In the genomic region with DNA sequence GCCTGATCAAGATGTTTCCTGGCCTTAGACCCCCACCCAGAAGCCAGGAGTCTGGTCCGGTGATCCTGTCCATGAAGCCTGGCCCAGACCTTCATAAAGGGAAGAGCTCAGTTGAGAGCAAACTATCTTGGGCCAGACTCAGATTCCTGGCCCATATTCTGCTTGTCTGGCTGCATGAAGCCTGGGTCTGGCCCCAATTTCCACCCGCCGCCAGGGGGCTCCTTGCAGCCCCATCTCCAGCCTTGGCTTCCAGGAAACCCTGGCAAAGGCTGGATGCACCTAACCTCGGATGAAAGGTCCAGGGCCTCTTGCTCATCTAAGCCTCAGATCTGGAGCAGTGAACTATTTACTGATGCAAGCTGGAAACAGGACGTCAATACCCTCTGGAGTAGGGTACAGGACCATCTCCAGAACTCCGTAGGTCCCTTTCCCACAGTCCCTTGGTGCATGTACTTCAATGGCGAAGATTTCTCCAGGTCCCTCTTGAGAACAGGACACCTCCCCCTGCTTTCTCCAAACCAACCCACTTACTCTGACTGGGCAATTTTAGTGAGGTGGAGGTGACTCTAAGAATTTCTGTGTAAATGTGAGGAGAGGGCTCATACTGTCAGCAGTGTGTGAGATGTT, we compare ENCODE assay signal across 8 cellular contexts. TPM values are rescaled to one million over a fixed set of nuclear protein-coding genes. Genes with fewer than 3 reads are reported as not detected.
A peak's percentile ranks its signal among the peaks of the same experiment; 100 is the strongest.
DNase-seq lines count a peak whose midpoint lies in the region; ATAC-seq lines count a peak whose summit lies in the region.

No MANE protein-coding gene starts in this region.

- peaks cover 3% of the 10 kb centered on the region for H3K36me3 Mint-ChIP-seq in activated naive CD8-positive, alpha-beta T cell treated with anti-CD3 and anti-CD28 coated beads, Interleukin-2, amount 10 ng/mL, durations not matched to agents 7 days and 5 days

- H3K27me3 Mint-ChIP-seq in activated naive CD8-positive, alpha-beta T cell treated with anti-CD3 and anti-CD28 coated beads, Interleukin-2, amount 10 ng/mL, durations not matched to agents 7 days and 5 days: peaks cover 91% of the 10 kb centered on the region

- POLR2A ChIA-PET in activated naive CD8-positive, alpha-beta T cell treated with anti-CD3 and anti-CD28 coated beads, Interleukin-2, amount 10 ng/mL, durations not matched to agents 7 days and 5 days (lab: Charles Lee): no interaction called here

- peak; percentile 22 to 27 for DNase-seq in NOMO-1 (lab: John Stamatoyannopoulos, UW; ENCODE audit: unreplicated experiment in 2 of 2)
- no peak for DNase-seq in NOMO-1 treated with dmso at 0.1 percent for 144 hours (lab: John Stamatoyannopoulos, UW; ENCODE audit: unreplicated experiment)
- peak; percentile 93 for DNase-seq in HuH-7 (ENCODE audit: low spot score)
- DNase-seq in activated naive CD8-positive, alpha-beta T cell treated with anti-CD3 and anti-CD28 coated beads, Interleukin-2, amount 10 ng/mL, durations not matched to agents 7 days and 5 days: peak; percentile 56
- DNase-seq in lung microvascular endothelial cell (ENCODE audit: low read depth in 2 of 2): peak; percentile 60 to 64
- DNase-seq in OCI-M2 (lab: John Stamatoyannopoulos, UW; ENCODE audit: unreplicated experiment): no peak

- ATAC-seq in activated naive CD8-positive, alpha-beta T cell treated with anti-CD3 and anti-CD28 coated beads, Interleukin-2, amount 10 ng/mL, durations not matched to agents 7 days and 5 days (ENCODE audit: low read depth): no peak
- ATAC-seq in HG02973 (IDR thresholded peaks at IDR 0.05; ENCODE audit: unreplicated experiment) (no peak), GM21717 (IDR thresholded peaks at IDR 0.05; ENCODE audit: unreplicated experiment) (no peak)

- no peak overlapping the region for H3K27ac Mint-ChIP-seq in activated naive CD8-positive, alpha-beta T cell treated with anti-CD3 and anti-CD28 coated beads, Interleukin-2, amount 10 ng/mL, durations not matched to agents 7 days and 5 days

- peaks cover 30% of the 10 kb centered on the region for H3K4me1 Mint-ChIP-seq in activated naive CD8-positive, alpha-beta T cell treated with anti-CD3 and anti-CD28 coated beads, Interleukin-2, amount 10 ng/mL, durations not matched to agents 7 days and 5 days

- no peaks in the 10 kb centered on the region for H3K9me3 Mint-ChIP-seq in activated naive CD8-positive, alpha-beta T cell treated with anti-CD3 and anti-CD28 coated beads, Interleukin-2, amount 10 ng/mL, durations not matched to agents 7 days and 5 days

- H3K4me3 Mint-ChIP-seq in activated naive CD8-positive, alpha-beta T cell treated with anti-CD3 and anti-CD28 coated beads, Interleukin-2, amount 10 ng/mL, durations not matched to agents 7 days and 5 days: no peak overlapping the region

RNA-seq across cellular contexts. Expression of gene FOXL2, which starts 5.6 kb away (rescaled TPM):
- total RNA-seq in activated naive CD8-positive, alpha-beta T cell treated with anti-CD3 and anti-CD28 coated beads, Interleukin-2, amount 10 ng/mL, durations not matched to agents 7 days and 5 days: not detected
- under 0.01 TPM in 1 of 2 replicates, not detected in the other for total RNA-seq in lung microvascular endothelial cell

RNA-seq across cellular contexts. Expression of gene FOXL2NB, which starts 5.6 kb away (rescaled TPM):
- total RNA-seq in activated naive CD8-positive, alpha-beta T cell treated with anti-CD3 and anti-CD28 coated beads, Interleukin-2, amount 10 ng/mL, durations not matched to agents 7 days and 5 days: not detected
- total RNA-seq in lung microvascular endothelial cell: not detected in 2 replicates

Comparison
In these comparisons a context has a peak if more than half of its experiments do, and no peak if none do; other contexts are left out.
1. DNase-seq: peak in NOMO-1 (2 of 2), HuH-7 (single experiment), activated naive CD8-positive, alpha-beta T cell treated with anti-CD3 and anti-CD28 coated beads, Interleukin-2, amount 10 ng/mL, durations not matched to agents 7 days and 5 days (single experiment) and lung microvascular endothelial cell (2 of 2); none in NOMO-1 treated with dmso at 0.1 percent for 144 hours (single experiment) and OCI-M2 (single experiment).